Comparison of ENCODE assay signal across 1 cellular context in the genomic region with DNA sequence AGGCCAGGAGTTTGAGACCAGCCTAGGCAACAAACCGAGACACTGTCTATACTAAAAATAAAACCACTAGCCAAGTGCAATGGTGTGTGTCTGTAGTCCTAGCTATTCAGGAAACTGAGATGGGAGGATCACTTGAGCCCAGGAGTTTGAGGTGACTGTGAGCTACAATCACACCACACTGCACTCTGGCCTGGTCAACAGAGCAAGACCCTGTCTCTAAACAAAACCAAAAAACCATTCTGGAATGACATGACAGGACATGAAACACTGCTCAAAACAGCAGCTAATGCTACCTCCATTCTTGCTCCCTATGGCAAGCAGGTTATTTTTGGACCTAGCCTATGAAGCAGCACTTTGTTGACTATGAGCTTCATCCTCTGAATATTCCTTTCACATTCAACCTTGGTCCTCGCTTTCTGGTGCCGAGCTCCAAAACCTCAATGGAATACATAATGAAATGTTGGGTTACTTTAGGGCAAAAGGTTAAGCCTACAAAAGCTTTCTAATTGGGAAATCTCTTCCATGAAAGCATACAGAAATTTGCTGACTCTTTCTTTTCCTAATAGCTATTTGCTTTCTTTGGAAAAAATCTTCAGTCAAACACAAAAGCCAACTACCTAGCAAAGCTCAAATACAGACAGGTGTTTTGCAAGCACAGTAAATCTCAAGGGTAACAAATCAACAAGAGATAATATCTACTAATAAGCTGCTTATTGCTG.
TF ChIP-seq lines count a peak whose summit lies in the region.

No MANE protein-coding gene starts in this region.

TF ChIP-seq in GM12878, 131 proteins besides CTCF, POLR2A, EP300 and RAD21 (continued from another document):
- TF ChIP-seq, protein P1, sequence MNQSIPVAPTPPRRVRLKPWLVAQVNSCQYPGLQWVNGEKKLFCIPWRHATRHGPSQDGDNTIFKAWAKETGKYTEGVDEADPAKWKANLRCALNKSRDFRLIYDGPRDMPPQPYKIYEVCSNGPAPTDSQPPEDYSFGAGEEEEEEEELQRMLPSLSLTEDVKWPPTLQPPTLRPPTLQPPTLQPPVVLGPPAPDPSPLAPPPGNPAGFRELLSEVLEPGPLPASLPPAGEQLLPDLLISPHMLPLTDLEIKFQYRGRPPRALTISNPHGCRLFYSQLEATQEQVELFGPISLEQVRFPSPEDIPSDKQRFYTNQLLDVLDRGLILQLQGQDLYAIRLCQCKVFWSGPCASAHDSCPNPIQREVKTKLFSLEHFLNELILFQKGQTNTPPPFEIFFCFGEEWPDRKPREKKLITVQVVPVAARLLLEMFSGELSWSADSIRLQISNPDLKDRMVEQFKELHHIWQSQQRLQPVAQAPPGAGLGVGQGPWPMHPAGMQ (IDR thresholded peaks at IDR 0.05; ENCODE audit: borderline replicate concordance) = no peak
